ENCODE assay signal across 1 cellular context in genomic region chr1:80847904-80848303, GRCh38.
TF ChIP-seq lines count a peak whose summit lies in the region.

No MANE protein-coding gene starts in this region.

TF ChIP-seq in H1, 55 proteins besides CTCF, POLR2A, EP300 and RAD21:
- TF ChIP-seq YY1 (IDR thresholded peaks at IDR 0.05; ENCODE audit: low read depth, low read length): no peak
- TF ChIP-seq SP1 (IDR thresholded peaks at IDR 0.05; ENCODE audit: low read depth, low read length): no peak
- TF ChIP-seq FOSL1 (IDR thresholded peaks at IDR 0.05; ENCODE audit: insufficient read depth, low read depth, low read length): no peak
- TF ChIP-seq CHD7 (IDR thresholded peaks at IDR 0.05; ENCODE audit: insufficient replicate concordance, low read length): no peak
- no peak for TF ChIP-seq NANOG (IDR thresholded peaks at IDR 0.05; ENCODE audit: insufficient read depth, low read depth, low read length, poor library complexity, severe bottlenecking)
- TF ChIP-seq RNF2 (IDR thresholded peaks at IDR 0.05; ENCODE audit: borderline replicate concordance, low read depth, low read length, missing control alignments, poor library complexity, severe bottlenecking): no peak
- no peak for TF ChIP-seq ASH2L (IDR thresholded peaks at IDR 0.05; ENCODE audit: low read length)
- no peak for TF ChIP-seq BACH1 (IDR thresholded peaks at IDR 0.05; ENCODE audit: low read length)
- no peak for TF ChIP-seq JUND (IDR thresholded peaks at IDR 0.05; ENCODE audit: low read length)
TF ChIP-seq in H1: peak in this region for 0.
